In genomic region chr6:85642774-85643529, GRCh38 we compare ENCODE assay signal across 1 cellular context.
A peak's percentile ranks its signal among the peaks of the same experiment; 100 is the strongest.
TF ChIP-seq lines count a peak whose summit lies in the region.

TSS of gene SYNCRIP (minus strand) at chr6:85642886. CDS start at chr6:85641439, 1,447 bp downstream.

TF ChIP-seq in K562, 482 proteins besides CTCF, POLR2A, EP300 and RAD21 (continued from another document):
- TF ChIP-seq ELK1 (CRISPR knock-in tag; IDR thresholded peaks at IDR 0.05) (no peak), ZNF316 (IDR thresholded peaks at IDR 0.05) (peak; percentile 74), HDAC3 (IDR thresholded peaks at IDR 0.05; ENCODE audit: borderline replicate concordance, partially characterized antibody) (no peak)
